8 cellular contexts compared by ENCODE assay signal in genomic region chr2:131858197-131858596, GRCh38.
DNase-seq lines count a peak whose midpoint lies in the region; ATAC-seq, FAIRE-seq and TF ChIP-seq lines count a peak whose summit lies in the region.
"Not testable (repeated sequence)": the region's sequence is repeated elsewhere in the genome, so short reads cannot be mapped to it uniquely, and the experiment has no call there.

No MANE protein-coding gene starts in this region.

- not testable (repeated sequence) for H3K27me3 ChIP-seq in Loucy (ENCODE audit: insufficient read depth, low read length, poor library complexity, severe bottlenecking); Panc1 (ENCODE audit: control insufficient read depth, insufficient read depth, low read length)

- not testable (repeated sequence) for H2AFZ ChIP-seq in Loucy (ENCODE audit: low read length)

- H3K9me3 Mint-ChIP-seq in osteocyte (ENCODE audit: unreplicated experiment) = not testable (repeated sequence)

- not testable (repeated sequence) for H4K20me1 ChIP-seq in Loucy (ENCODE audit: insufficient read depth, low read length, poor library complexity, severe bottlenecking)

- not testable (repeated sequence) for H3K27me3 Mint-ChIP-seq in osteocyte (ENCODE audit: unreplicated experiment)

- H3K36me3 ChIP-seq in Loucy (ENCODE audit: insufficient read depth, low read length); Panc1 (ENCODE audit: control insufficient read depth, insufficient read depth, low read length): not testable (repeated sequence)

- not testable (repeated sequence) for BruUV-seq in Panc1 (replicated peaks; lab: Mats Ljungman, UMichigan)

- not testable (repeated sequence) for H3K36me3 Mint-ChIP-seq in osteocyte (ENCODE audit: unreplicated experiment)

- H3K4me3 Mint-ChIP-seq in osteocyte (ENCODE audit: unreplicated experiment) = not testable (repeated sequence)

- FAIRE-seq in A204.1 (lab: Jason Lieb, UNC) (peak; percentile 98), G401.6 (lab: Jason Lieb, UNC) (peak; percentile 60)

- H3K27ac Mint-ChIP-seq in osteocyte (ENCODE audit: unreplicated experiment) = not testable (repeated sequence)

- H3K4me1 ChIP-seq in Loucy (ENCODE audit: insufficient read depth, low read length, poor library complexity, severe bottlenecking); Panc1 (ENCODE audit: control insufficient read depth, insufficient read depth, low read length): not testable (repeated sequence)

- not testable (repeated sequence) for H3K9me2 ChIP-seq in Loucy (replicated peaks; ENCODE audit: low read depth, low read length)

- in situ Hi-C loops in Panc1 (cut with HindIII; ENCODE audit: low pct_unique_long_range_greater_than_20kb, low sequenced_read_pairs) = not testable (repeated sequence)

- H3K4me2 ChIP-seq in Loucy (ENCODE audit: low read depth, low read length, poor library complexity, severe bottlenecking) = not testable (repeated sequence)

- 0 out of 2 replicates have a peak, but pooled peaks have one; percentile 45 for ATAC-seq in Panc1

- H3K4me3 ChIP-seq in Loucy (ENCODE audit: low read length, poor library complexity, severe bottlenecking); Panc1 (ENCODE audit: low read depth in 2 of 2, low read length in 2 of 2); epithelial cell of esophagus (ENCODE audit: low read length): not testable (repeated sequence)

- intact Hi-C loops in Panc1 (cut with micrococcal nuclease; ENCODE audit: unreplicated experiment) = loop anchor here (10.0 kb wide), 1 partner anchor 287 kb away; no protein-coding TSS in a partner anchor

- DNase-seq in Panc1 (ENCODE audit: low read depth, low spot score) (peak; percentile 1), astrocyte of the hippocampus (ENCODE audit: low read depth, low spot score) (peak; percentile 7), kidney glomerular epithelial cell (lab: John Stamatoyannopoulos, UW) (peak; percentile 9)
- DNase-seq in epithelial cell of esophagus (ENCODE audit: low read depth); osteocyte (ENCODE audit: extremely low spot score, unreplicated experiment): not testable (repeated sequence)

- H3F3A ChIP-seq in Loucy (ENCODE audit: low read depth) = not testable (repeated sequence)

- TF ChIP-seq CTCF in Loucy (conservative IDR thresholded peaks at IDR 0.05; ENCODE audit: low read length) = peak; percentile 34
- TF ChIP-seq CTCF in Panc1 (IDR thresholded peaks at IDR 0.05) = peak; percentile 43; the same call in 1 of the 2 replicates
- peak; percentile 31 for TF ChIP-seq CTCF in epithelial cell of esophagus (IDR thresholded peaks at IDR 0.05; ENCODE audit: insufficient read depth, low read depth, low read length, missing control alignments)
- TF ChIP-seq CTCF in osteocyte (IDR thresholded peaks at IDR 0.05) = peak; percentile 56

- POLR2A ChIA-PET in Panc1 (lab: Charles Lee) = not testable (repeated sequence)

- H3K9ac ChIP-seq in Loucy (ENCODE audit: low read depth, low read length, poor library complexity, severe bottlenecking) = not testable (repeated sequence)

- CTCF ChIA-PET in Panc1 (lab: Charles Lee) = not testable (repeated sequence)

- not testable (repeated sequence) for H3K4me1 Mint-ChIP-seq in osteocyte (ENCODE audit: unreplicated experiment)

- H3K27ac ChIP-seq in Panc1 (ENCODE audit: low read length) = not testable (repeated sequence)

- H3K79me2 ChIP-seq in Loucy (ENCODE audit: insufficient read depth, low read length) = not testable (repeated sequence)

- H3K9me3 ChIP-seq in Loucy (ENCODE audit: insufficient read depth, low read depth, low read length); Panc1 (ENCODE audit: control insufficient read depth, insufficient read depth, low read depth, low read length): not testable (repeated sequence)
